ENCODE assay signal across 1 cellular context in genomic region chr2:52395912-52396311, GRCh38.
TF ChIP-seq lines count a peak whose summit lies in the region.

No MANE protein-coding gene starts in this region.

TF ChIP-seq in HCT116, 20 proteins besides CTCF, POLR2A, EP300 and RAD21 (continued from another document):
- TF ChIP-seq, protein P1, sequence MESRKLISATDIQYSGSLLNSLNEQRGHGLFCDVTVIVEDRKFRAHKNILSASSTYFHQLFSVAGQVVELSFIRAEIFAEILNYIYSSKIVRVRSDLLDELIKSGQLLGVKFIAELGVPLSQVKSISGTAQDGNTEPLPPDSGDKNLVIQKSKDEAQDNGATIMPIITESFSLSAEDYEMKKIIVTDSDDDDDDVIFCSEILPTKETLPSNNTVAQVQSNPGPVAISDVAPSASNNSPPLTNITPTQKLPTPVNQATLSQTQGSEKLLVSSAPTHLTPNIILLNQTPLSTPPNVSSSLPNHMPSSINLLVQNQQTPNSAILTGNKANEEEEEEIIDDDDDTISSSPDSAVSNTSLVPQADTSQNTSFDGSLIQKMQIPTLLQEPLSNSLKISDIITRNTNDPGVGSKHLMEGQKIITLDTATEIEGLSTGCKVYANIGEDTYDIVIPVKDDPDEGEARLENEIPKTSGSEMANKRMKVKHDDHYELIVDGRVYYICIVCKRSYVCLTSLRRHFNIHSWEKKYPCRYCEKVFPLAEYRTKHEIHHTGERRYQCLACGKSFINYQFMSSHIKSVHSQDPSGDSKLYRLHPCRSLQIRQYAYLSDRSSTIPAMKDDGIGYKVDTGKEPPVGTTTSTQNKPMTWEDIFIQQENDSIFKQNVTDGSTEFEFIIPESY (IDR thresholded peaks at IDR 0.05; ENCODE audit: extremely low read depth, insufficient replicate concordance, low read length) = no peak
- TF ChIP-seq TCF7L2 (IDR thresholded peaks at IDR 0.05; ENCODE audit: borderline replicate concordance, extremely low read depth, insufficient read depth, insufficient read length) (no peak), SRF (IDR thresholded peaks at IDR 0.05; ENCODE audit: low read depth) (no peak), CEBPB (IDR thresholded peaks at IDR 0.05; ENCODE audit: low read depth) (no peak), ELF1 (IDR thresholded peaks at IDR 0.05; ENCODE audit: borderline replicate concordance, low read depth) (no peak), ZNF274 (IDR thresholded peaks at IDR 0.05; ENCODE audit: low read depth, low read length) (no peak), POLR2AphosphoS5 (IDR thresholded peaks at IDR 0.05; ENCODE audit: low read depth, low read length) (no peak), EZH2 (IDR thresholded peaks at IDR 0.05) (no peak), SP1 (IDR thresholded peaks at IDR 0.05; ENCODE audit: low read depth) (no peak)
- TF ChIP-seq, protein P2, sequence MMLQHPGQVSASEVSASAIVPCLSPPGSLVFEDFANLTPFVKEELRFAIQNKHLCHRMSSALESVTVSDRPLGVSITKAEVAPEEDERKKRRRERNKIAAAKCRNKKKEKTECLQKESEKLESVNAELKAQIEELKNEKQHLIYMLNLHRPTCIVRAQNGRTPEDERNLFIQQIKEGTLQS (IDR thresholded peaks at IDR 0.05) = no peak
TF ChIP-seq in HCT116: peak in this region for 0.
